In genomic region chr11:83151274-83151977, GRCh38 we compare ENCODE assay signal across 21 cellular contexts. TPM values are rescaled to one million over a fixed set of nuclear protein-coding genes. Genes with fewer than 3 reads are reported as not detected.
A peak's percentile ranks its signal among the peaks of the same experiment; 100 is the strongest.
DNase-seq lines count a peak whose midpoint lies in the region; ATAC-seq, FAIRE-seq and TF ChIP-seq lines count a peak whose summit lies in the region.
"Had no signal": no experiment of that assay in that cellular context is flagged by ENCODE, and none has a peak within 500 bp of the region (broad histone marks: within the 10 kb centered on the region; RNA-seq: fewer than 3 reads in every experiment).

No MANE protein-coding gene starts in this region.

- H2AFZ ChIP-seq in SK-N-SH (ENCODE audit: low read depth) (no peak overlapping the region), K562 (ENCODE audit: low read depth, low read length) (peak overlapping the region; percentile 28; the same call in 1 of the 2 replicates)

- CTCF ChIA-PET in SK-N-SH (lab: Yijun Ruan, JAX) (interaction anchor here (0.9 kb wide), 1 partner anchor 283 kb away, joined by 3 read pairs; no protein-coding TSS in a partner anchor), K562 (lab: Yijun Ruan, JAX; ENCODE audit: low intra/inter-chr PET ratio) (interaction anchor here (0.7 kb wide), 1 partner anchor 113 kb away, joined by 3 read pairs; no protein-coding TSS in a partner anchor)

- H3K36me3 Mint-ChIP-seq in progenitor cell of endocrine pancreas (ENCODE audit: insufficient read depth), result no peaks in the 10 kb centered on the region
- H3K36me3 Mint-ChIP-seq: CD4-positive, CD25-positive, alpha-beta regulatory T cell; stimulated activated memory B cell treated with anti-CD40 and anti-IgM and Interleukin-4, amounts not matched to agents 10 μg/mL and 1 μg/mL and 100 μg/mL, for 72 hours had no signal

- ATAC-seq in SK-N-SH treated with all-trans-retinoic acid at 6 μM for 48 hours (no peak), K562 (peak; percentile 73), HG03135 (IDR thresholded peaks at IDR 0.05; ENCODE audit: unreplicated experiment) (no peak)
- ATAC-seq: activated CD4-positive, alpha-beta T cell treated with anti-CD3 and anti-CD28 coated beads for 36 hours; stimulated activated memory B cell treated with anti-CD40 and anti-IgM and Interleukin-4, amounts not matched to agents 10 μg/mL and 1 μg/mL and 100 μg/mL, for 72 hours had no signal

- H3K36me3 ChIP-seq in SK-N-SH (replicated peaks in 1 of 2; ENCODE audit: control insufficient read depth in 1 of 2, insufficient read depth in 2 of 2, low read length in 1 of 2), result no peaks in the 10 kb centered on the region
- no peaks in the 10 kb centered on the region for H3K36me3 ChIP-seq in K562 (ENCODE audit: control insufficient read depth, insufficient read depth, low read length)
- H3K36me3 ChIP-seq: cardiac muscle cell, esophagus muscularis mucosa, right atrium auricular region, SJSA1, tibial artery had no signal

- FAIRE-seq in K562 (lab: Jason Lieb, UNC), result peak; percentile 84

- TF ChIP-seq RAD21 in SK-N-SH (IDR thresholded peaks at IDR 0.05; ENCODE audit: low read length), result no peak
- no peak for TF ChIP-seq RAD21 in K562 (CRISPR knock-in tag; conservative IDR thresholded peaks at IDR 0.05 in 1 of 2, IDR thresholded peaks at IDR 0.05 in 1 of 2)

- H3K9ac ChIP-seq in SK-N-SH (no peak overlapping the region), K562 (ENCODE audit: insufficient read depth in 1 of 2, low read depth in 2 of 2, low read length in 2 of 2) (peak overlapping the region in 1 of 2 experiments; percentile 66; a peak in 2 of 4 replicates)

- no peak overlapping the region for H3K4me3 Mint-ChIP-seq in progenitor cell of endocrine pancreas (ENCODE audit: low read depth)
- H3K4me3 Mint-ChIP-seq: activated CD4-positive, alpha-beta T cell treated with anti-CD3 and anti-CD28 coated beads for 36 hours; stimulated activated memory B cell treated with anti-CD40 and anti-IgM and Interleukin-4, amounts not matched to agents 10 μg/mL and 1 μg/mL and 100 μg/mL, for 72 hours had no signal

- no peak for TF ChIP-seq POLR2A in K562 (conservative IDR thresholded peaks at IDR 0.05)

- TF ChIP-seq EP300 in SK-N-SH (IDR thresholded peaks at IDR 0.05; ENCODE audit: borderline replicate concordance in 1 of 2, low read depth in 1 of 2, low read length in 1 of 2), result no peak
- TF ChIP-seq EP300 in K562 (IDR thresholded peaks at IDR 0.05; ENCODE audit: low read length), result peak; percentile 57; the same call in 1 of the 2 replicates

- 75% methylated on average over 10 of the region's 10 CpGs for WGBS in SK-N-SH (ENCODE audit: low lambda C conversion rate)
- WGBS in K562 (ENCODE audit: insufficient coverage, low coverage, missing lambda C conversion rate), result 17% methylated on average over 9 of the region's 10 CpGs

- H3K4me1 Mint-ChIP-seq in progenitor cell of endocrine pancreas (ENCODE audit: low read depth), result peaks cover 1% of the 10 kb centered on the region
- H3K4me1 Mint-ChIP-seq: stimulated activated memory B cell treated with anti-CD40 and anti-IgM and Interleukin-4, amounts not matched to agents 10 μg/mL and 1 μg/mL and 100 μg/mL, for 72 hours had no signal

- H3K27me3 Mint-ChIP-seq in progenitor cell of endocrine pancreas, result peaks cover 3% of the 10 kb centered on the region
- H3K27me3 Mint-ChIP-seq: activated CD4-positive, alpha-beta T cell treated with anti-CD3 and anti-CD28 coated beads for 36 hours; stimulated activated memory B cell treated with anti-CD40 and anti-IgM and Interleukin-4, amounts not matched to agents 10 μg/mL and 1 μg/mL and 100 μg/mL, for 72 hours had no signal

- H3K4me2 ChIP-seq in SK-N-SH, result no peak overlapping the region
- H3K4me2 ChIP-seq in K562 (ENCODE audit: insufficient read depth, low read length), result peak overlapping the region; percentile 32; the same call in 1 of the 2 replicates

- no peaks in the 10 kb centered on the region for H3K27me3 ChIP-seq in SK-N-SH (ENCODE audit: insufficient read depth)
- no peaks in the 10 kb centered on the region for H3K27me3 ChIP-seq in K562 (ENCODE audit: control insufficient read depth in 2 of 2, insufficient read depth in 2 of 2, low read length in 2 of 2)
- H3K27me3 ChIP-seq: cardiac muscle cell, esophagus muscularis mucosa, right atrium auricular region, SJSA1, tibial artery had no signal

- TF ChIP-seq CTCF in SK-N-SH (IDR thresholded peaks at IDR 0.05) (no peak), K562 (IDR thresholded peaks at IDR 0.05 in 2 of 3, conservative IDR thresholded peaks at IDR 0.05 in 1 of 3; ENCODE audit: insufficient read depth in 2 of 3, low read depth in 1 of 3, low read length in 3 of 3) (no peak), progenitor cell of endocrine pancreas (IDR thresholded peaks at IDR 0.05; ENCODE audit: unreplicated experiment) (no peak)

- H3K27ac ChIP-seq in SK-N-SH (ENCODE audit: low read depth in 2 of 2, low read length in 1 of 2) (no peak overlapping the region), K562 (ENCODE audit: extremely low read depth, low read depth, low read length) (peak overlapping the region; percentile 56)
- H3K27ac ChIP-seq: cardiac muscle cell, esophagus muscularis mucosa, right atrium auricular region, SJSA1, tibial artery had no signal

- H4K20me1 ChIP-seq in SK-N-SH (ENCODE audit: insufficient read depth) (no peaks in the 10 kb centered on the region), K562 (replicated peaks; ENCODE audit: control insufficient read depth, insufficient read depth, low read length) (no peaks in the 10 kb centered on the region)

- intact Hi-C loops in K562 (cut with micrococcal nuclease), result no loop called here

- H3K4me3 ChIP-seq in SK-N-SH (ENCODE audit: low read depth in 2 of 2, low read length in 1 of 2) (no peak overlapping the region), K562 (no peak overlapping the region)
- H3K4me3 ChIP-seq: cardiac muscle cell, esophagus muscularis mucosa, right atrium auricular region, SJSA1, tibial artery had no signal

- no peaks in the 10 kb centered on the region for H3K9me1 ChIP-seq in K562 (ENCODE audit: control insufficient read depth, insufficient read depth, low read length)

- H3F3A ChIP-seq in SK-N-SH (replicated peaks; ENCODE audit: insufficient read depth), result peaks cover 15% of the 10 kb centered on the region

- peak overlapping the region; percentile 69 for H3K27ac Mint-ChIP-seq in progenitor cell of endocrine pancreas
- H3K27ac Mint-ChIP-seq: activated CD4-positive, alpha-beta T cell treated with anti-CD3 and anti-CD28 coated beads for 36 hours; CD4-positive, CD25-positive, alpha-beta regulatory T cell; stimulated activated memory B cell treated with anti-CD40 and anti-IgM and Interleukin-4, amounts not matched to agents 10 μg/mL and 1 μg/mL and 100 μg/mL, for 72 hours had no signal

- H3K79me2 ChIP-seq in SK-N-SH (ENCODE audit: insufficient read depth) (no peaks in the 10 kb centered on the region), K562 (ENCODE audit: control insufficient read depth, insufficient read depth, low read length) (no peaks in the 10 kb centered on the region)

- no peaks in the 10 kb centered on the region for H3K9me3 Mint-ChIP-seq in progenitor cell of endocrine pancreas (ENCODE audit: low read depth)
- H3K9me3 Mint-ChIP-seq: stimulated activated memory B cell treated with anti-CD40 and anti-IgM and Interleukin-4, amounts not matched to agents 10 μg/mL and 1 μg/mL and 100 μg/mL, for 72 hours had no signal

- no peak for DNase-seq in SK-N-SH
- DNase-seq in HUDEP-2 (lab: John Stamatoyannopoulos, UW; ENCODE audit: unreplicated experiment in 76 of 76), result peak in 73 of 76 experiments; percentile 13 to 83 (median 53)
- DNase-seq in K562 (ENCODE audit: extremely low read depth in 1 of 4, low spot score in 3 of 4), result peak; percentile 37 to 87 (median 51)
- DNase-seq in progenitor cell of endocrine pancreas (ENCODE audit: low spot score, unreplicated experiment), result no peak
- no peak for DNase-seq in T1000 (lab: John Stamatoyannopoulos, UW)
- DNase-seq in NCI-H1694 treated with DMSO at 0.1 percent for 48 hours (lab: John Stamatoyannopoulos, UW), result no peak
- DNase-seq: activated CD4-positive, alpha-beta T cell treated with anti-CD3 and anti-CD28 coated beads for 36 hours; activated effector memory CD4-positive, alpha-beta T cell treated with Interleukin-2 at 50 U/mL for 16 hours; CD4-positive, CD25-positive, alpha-beta regulatory T cell; glutamatergic neuron; NCI-H1930; NCI-H524 treated with DMSO at 0.1 percent for 48 hours; occipital lobe; tibial artery had no signal

- no TSS peak for BruUV-seq in K562 (replicated peaks; lab: Mats Ljungman, UMichigan)

- POLR2A ChIA-PET in SK-N-SH (lab: Yijun Ruan, JAX), result interaction anchor here (0.5 to 0.7 kb wide), 2 partner anchors 65 to 177 kb away, joined by 3 to 6 read pairs; no protein-coding TSS in a partner anchor
- POLR2A ChIA-PET in K562 (lab: Yijun Ruan, JAX), result interaction anchor here (0.6 to 2.3 kb wide), 8 partner anchors 9 to 114 kb away, joined by 3 to 9 read pairs (median 4); partner anchors contain the start of gene RAB30

- H3K9me3 ChIP-seq in SK-N-SH (no peaks in the 10 kb centered on the region), K562 (replicated peaks; ENCODE audit: control insufficient read depth, insufficient read depth, low read depth, low read length) (no peaks in the 10 kb centered on the region)
- H3K9me3 ChIP-seq: esophagus muscularis mucosa, right atrium auricular region, SJSA1, tibial artery had no signal

- no peaks in the 10 kb centered on the region for H3K4me1 ChIP-seq in SK-N-SH (ENCODE audit: control insufficient read depth in 1 of 2, insufficient read depth in 2 of 2, low read depth in 1 of 2, low read length in 1 of 2)
- peaks cover 18 to 33% of the 10 kb centered on the region in 2 experiments for H3K4me1 ChIP-seq in K562 (replicated peaks in 1 of 2; ENCODE audit: control insufficient read depth in 2 of 2, insufficient read depth in 2 of 2, low read length in 2 of 2)
- H3K4me1 ChIP-seq: SJSA1 had no signal

- H3K9me2 ChIP-seq in SK-N-SH, result no peaks in the 10 kb centered on the region

- in situ Hi-C loops in K562 (cut with MboI), result no loop called here

RNA-seq across cellular contexts. Expression of gene PCF11, which starts 5.5 kb away (rescaled TPM):
- polyA plus RNA-seq in SK-N-SH (2012; rRNA removed), result 22.4 and 35.3 TPM in 2 replicates
- polyA plus RNA-seq in SK-N-SH (2012; cell fraction: cytosol; rRNA removed), result 16.5 and 17.5 TPM in 2 replicates
- polyA plus RNA-seq in SK-N-SH (2012; cell fraction: nucleus; rRNA removed), result 112 and 139 TPM in 2 replicates
- total RNA-seq in K562 (2011; cell fraction: chromatin; rRNA removed; ENCODE audit: low replicate concordance), result 149 and 246 TPM in 2 replicates
- 121 and 125 TPM in 2 replicates for total RNA-seq in K562 (2011; cell fraction: nucleolus; rRNA removed)
- total RNA-seq in K562 (2011; cell fraction: nucleoplasm; rRNA removed), result 244 and 270 TPM in 2 replicates
- 37.4 and 42.4 TPM in 2 replicates for total RNA-seq in K562 (2014; rRNA removed)
- total RNA-seq in K562 (2014; rRNA removed; fragmentation: Illumina TruSeq; extraction: Trizol), result 63.3 and 71.5 TPM in 2 replicates
- 64.1 and 71.8 TPM in 2 replicates for total RNA-seq in K562 (2015; rRNA removed; fragmentation: Illumina TruSeq; extraction: Trizol)
- 48.6 and 54.4 TPM in 2 replicates for total RNA-seq in K562 (2021)
- polyA plus RNA-seq in K562 (2011; rRNA removed), result 91.6 and 104 TPM in 2 replicates
- polyA plus RNA-seq in K562 (2011; cell fraction: cytosol; rRNA removed), result 41.1 and 92.3 TPM in 2 replicates
- polyA plus RNA-seq in K562 (2011; cell fraction: nucleus; rRNA removed), result 249 and 310 TPM in 2 replicates
- polyA plus RNA-seq in K562 (2012), result 36.3 and 47.3 TPM in 2 replicates
- 50.1 and 53.9 TPM in 2 replicates for polyA plus RNA-seq in K562 (2014; fragmentation: Illumina TruSeq; extraction: Trizol)
- 10 to 100 TPM in 1 of 2 experiments, 1 to 10 TPM in 1; 9.3 to 11.3 TPM for polyA plus RNA-seq in K562 (2014; fragmentation: Nextera tagmentation; extraction: Ambion mirVana)
- 77.6 and 78.0 TPM in 2 replicates for polyA plus RNA-seq in K562 (2014; rRNA removed)
- polyA minus RNA-seq in K562 (2011; rRNA and poly(A)+ RNA removed), result 93.4 and 117 TPM in 2 replicates
- 21.8 and 22.7 TPM in 2 replicates for polyA minus RNA-seq in K562 (2011; cell fraction: cytosol; rRNA and poly(A)+ RNA removed)
- polyA minus RNA-seq in K562 (2011; cell fraction: nucleus; rRNA and poly(A)+ RNA removed), result 133 and 206 TPM in 2 replicates
- total RNA-seq in progenitor cell of endocrine pancreas, result 65.0 and 69.1 TPM in 2 replicates

RNA-seq across cellular contexts. Expression of gene ANKRD42, which starts 42.1 kb away (rescaled TPM):
- polyA plus RNA-seq in SK-N-SH (2012; rRNA removed), result 13.3 and 14.6 TPM in 2 replicates
- polyA plus RNA-seq in SK-N-SH (2012; cell fraction: cytosol; rRNA removed), result 14.4 and 16.5 TPM in 2 replicates
- polyA plus RNA-seq in SK-N-SH (2012; cell fraction: nucleus; rRNA removed), result 10.0 and 14.9 TPM in 2 replicates
- 3.1 and 7.2 TPM in 2 replicates for total RNA-seq in K562 (2011; cell fraction: chromatin; rRNA removed; ENCODE audit: low replicate concordance)
- total RNA-seq in K562 (2011; cell fraction: nucleolus; rRNA removed), result 2.5 and 3.6 TPM in 2 replicates
- 4.7 and 8.2 TPM in 2 replicates for total RNA-seq in K562 (2011; cell fraction: nucleoplasm; rRNA removed)
- 6.0 and 7.2 TPM in 2 replicates for total RNA-seq in K562 (2014; rRNA removed)
- 4.2 and 4.3 TPM in 2 replicates for total RNA-seq in K562 (2014; rRNA removed; fragmentation: Illumina TruSeq; extraction: Trizol)
- 4.1 and 6.4 TPM in 2 replicates for total RNA-seq in K562 (2015; rRNA removed; fragmentation: Illumina TruSeq; extraction: Trizol)
- total RNA-seq in K562 (2021), result 6.1 and 6.7 TPM in 2 replicates
- polyA plus RNA-seq in K562 (2011; rRNA removed), result 8.2 and 9.1 TPM in 2 replicates
- polyA plus RNA-seq in K562 (2011; cell fraction: cytosol; rRNA removed), result 3.1 and 6.0 TPM in 2 replicates
- 9.4 and 10.3 TPM in 2 replicates for polyA plus RNA-seq in K562 (2011; cell fraction: nucleus; rRNA removed)
- 4.4 and 5.3 TPM in 2 replicates for polyA plus RNA-seq in K562 (2012)
- polyA plus RNA-seq in K562 (2014; fragmentation: Illumina TruSeq; extraction: Trizol), result 5.3 and 6.6 TPM in 2 replicates
- 1 to 10 TPM; 2.8 to 5.5 TPM for polyA plus RNA-seq in K562 (2014; fragmentation: Nextera tagmentation; extraction: Ambion mirVana)
- 7.0 and 8.8 TPM in 2 replicates for polyA plus RNA-seq in K562 (2014; rRNA removed)
- 5.0 and 7.3 TPM in 2 replicates for polyA minus RNA-seq in K562 (2011; rRNA and poly(A)+ RNA removed)
- polyA minus RNA-seq in K562 (2011; cell fraction: cytosol; rRNA and poly(A)+ RNA removed), result 2.3 and 2.7 TPM in 2 replicates
- polyA minus RNA-seq in K562 (2011; cell fraction: nucleus; rRNA and poly(A)+ RNA removed), result 4.6 and 5.7 TPM in 2 replicates
- 12.1 and 12.7 TPM in 2 replicates for total RNA-seq in progenitor cell of endocrine pancreas

Comparison
In these comparisons a context has a peak if more than half of its experiments do, and no peak if none do; other contexts are left out.
1. DNase-seq: peak in HUDEP-2 (73 of 76) and K562 (4 of 4); none in SK-N-SH (single experiment), progenitor cell of endocrine pancreas (single experiment), T1000 (single experiment) and NCI-H1694 treated with DMSO at 0.1 percent for 48 hours (single experiment).
2. Of the 27 proteins assayed by ChIP-seq in both K562 and SK-N-SH: peak only in K562: EP300 and JUND; only in SK-N-SH: none; in both: none; in neither: 22; mixed calls (peak in some experiments, not most) for 3.